ENCODE assay signal across 11 cellular contexts in genomic region chr5:143064207-143064606, GRCh38.
DNase-seq lines count a peak whose midpoint lies in the region; ATAC-seq and TF ChIP-seq lines count a peak whose summit lies in the region.
"Had no signal": no experiment of that assay in that cellular context is flagged by ENCODE, and none has a peak within 500 bp of the region (broad histone marks: within the 10 kb centered on the region; RNA-seq: fewer than 3 reads in every experiment).

No MANE protein-coding gene starts in this region.

- H3K27me3 Mint-ChIP-seq in nephron progenitor cell (ENCODE audit: low read depth, poor library complexity), result no peaks in the 10 kb centered on the region

- H3K27ac Mint-ChIP-seq in nephron progenitor cell, result no peak overlapping the region
- peak overlapping the region in 1 of 2 donors; percentile 70 for H3K27ac Mint-ChIP-seq in activated naive CD4-positive, alpha-beta T cell treated with anti-CD3 and anti-CD28 coated beads, Interleukin-2, amount 50 U/mL, for 72 hours

- peaks cover 0 to 47% of the 10 kb centered on the region in 2 donors for H3K4me1 ChIP-seq in adrenal gland (replicated peaks in 1 of 2)
- H3K4me1 ChIP-seq in heart left ventricle, result peaks cover 5 to 75% (median 63%) of the 10 kb centered on the region in 12 donors
- H3K4me1 ChIP-seq in sigmoid colon, result peaks cover 0 to 63% (median 45%) of the 10 kb centered on the region in 4 donors

- no peak for TF ChIP-seq EP300 in sigmoid colon (IDR thresholded peaks at IDR 0.05)

- H3K9me3 ChIP-seq in adrenal gland (replicated peaks in 1 of 3) (no peaks in the 10 kb centered on the region), heart left ventricle (no peaks in the 10 kb centered on the region), sigmoid colon (no peaks in the 10 kb centered on the region)

- intact Hi-C loops in adrenal gland (cut with DNase I), result no loop called here
- intact Hi-C loops in heart left ventricle (cut with DNase I), result loop anchor here in 4 of 10 donors (5.0 to 10.0 kb wide), 4 partner anchors 42 to 338 kb away; partner anchors contain the start of gene NR3C1 (in 1 of the 4)
- intact Hi-C loops in sigmoid colon (cut with DNase I), result no loop called here

- WGBS in adrenal gland, 4 donors, result 30 to 35% (median 32%) methylated on average over 4 of the region's 4 CpGs
- 21 to 40% (median 34%) methylated on average over 4 of the region's 4 CpGs for WGBS in heart left ventricle, 4 donors
- 71 to 79% methylated on average over 4 of the region's 4 CpGs for WGBS in sigmoid colon, 2 donors

- no peak for TF ChIP-seq CTCF in adrenal gland (IDR thresholded peaks at IDR 0.05)
- TF ChIP-seq CTCF in heart left ventricle (IDR thresholded peaks at IDR 0.05), result no peak
- TF ChIP-seq CTCF in sigmoid colon (IDR thresholded peaks at IDR 0.05), result no peak
- no peak for TF ChIP-seq CTCF in nephron progenitor cell (IDR thresholded peaks at IDR 0.05)

- H3K4me3 ChIP-seq in adrenal gland, result no peak overlapping the region
- peak overlapping the region in 4 of 12 donors; percentile 6 to 33 (median 12) for H3K4me3 ChIP-seq in heart left ventricle
- no peak overlapping the region for H3K4me3 ChIP-seq in sigmoid colon

- DNase-seq in ELR (ENCODE audit: low read depth) (peak; percentile 63), adrenal gland (no peak), heart left ventricle (no peak), sigmoid colon (no peak), nephron progenitor cell (no peak), NCI-H82 treated with DMSO at 0.1 percent for 48 hours (lab: John Stamatoyannopoulos, UW; ENCODE audit: unreplicated experiment) (no peak), NCI-H146 (lab: John Stamatoyannopoulos, UW) (no peak)
- no peak for DNase-seq in activated naive CD4-positive, alpha-beta T cell treated with anti-CD3 and anti-CD28 coated beads, Interleukin-2, amount 50 U/mL, for 72 hours (ENCODE audit: low spot score in 2 of 2)
- DNase-seq: Calu3, KBM-7 had no signal

- H3K36me3 ChIP-seq in adrenal gland (replicated peaks in 1 of 2) (no peaks in the 10 kb centered on the region), heart left ventricle (peaks cover 0 to 17% (median 10%) of the 10 kb centered on the region in 9 donors), sigmoid colon (peaks cover 0 to 2% (median 0%) of the 10 kb centered on the region in 4 donors)

- H3K9me3 Mint-ChIP-seq in nephron progenitor cell, result no peaks in the 10 kb centered on the region
- H3K9me3 Mint-ChIP-seq in activated naive CD4-positive, alpha-beta T cell treated with anti-CD3 and anti-CD28 coated beads, Interleukin-2, amount 50 U/mL, for 72 hours, result peaks cover 0 to 21% of the 10 kb centered on the region in 2 donors

- H3K27me3 ChIP-seq in adrenal gland (no peaks in the 10 kb centered on the region), heart left ventricle (no peaks in the 10 kb centered on the region), sigmoid colon (no peaks in the 10 kb centered on the region)

- no peak for TF ChIP-seq POLR2A in adrenal gland (IDR thresholded peaks at IDR 0.05)
- TF ChIP-seq POLR2A in heart left ventricle (IDR thresholded peaks at IDR 0.05), result no peak
- TF ChIP-seq POLR2A in sigmoid colon (IDR thresholded peaks at IDR 0.05), result no peak

- H3K4me3 Mint-ChIP-seq in nephron progenitor cell, result no peak overlapping the region

- H3K4me1 Mint-ChIP-seq in nephron progenitor cell, result peaks cover 89% of the 10 kb centered on the region

- ATAC-seq in heart left ventricle, result peak; percentile 38 to 74 (median 53)
- ATAC-seq in activated naive CD4-positive, alpha-beta T cell treated with anti-CD3 and anti-CD28 coated beads, Interleukin-2, amount 50 U/mL, for 72 hours, result no peak
- ATAC-seq: Panc1 had no signal

- H3K27ac ChIP-seq in adrenal gland (peak overlapping the region in 3 of 5 donors; percentile 15 to 74 (median 18)), heart left ventricle (peak overlapping the region; percentile 8 to 88 (median 72)), sigmoid colon (peak overlapping the region; percentile 3 to 17 (median 17))

- H3K36me3 Mint-ChIP-seq in nephron progenitor cell (ENCODE audit: low read depth), result peaks cover 6% of the 10 kb centered on the region
- peaks cover 23 to 43% of the 10 kb centered on the region in 2 donors for H3K36me3 Mint-ChIP-seq in activated naive CD4-positive, alpha-beta T cell treated with anti-CD3 and anti-CD28 coated beads, Interleukin-2, amount 50 U/mL, for 72 hours

Comparison
In these comparisons a context has a peak if more than half of its experiments do, and no peak if none do; other contexts are left out.
1. H3K27ac ChIP-seq: peak in every context shown above with its lines; median percentile 72 in heart left ventricle; 18 in adrenal gland; 17 in sigmoid colon.
2. ATAC-seq: peak in heart left ventricle (4 of 4); none in activated naive CD4-positive, alpha-beta T cell treated with anti-CD3 and anti-CD28 coated beads, Interleukin-2, amount 50 U/mL, for 72 hours (0 of 2).